37 cellular contexts compared by ENCODE assay signal in the genomic region with DNA sequence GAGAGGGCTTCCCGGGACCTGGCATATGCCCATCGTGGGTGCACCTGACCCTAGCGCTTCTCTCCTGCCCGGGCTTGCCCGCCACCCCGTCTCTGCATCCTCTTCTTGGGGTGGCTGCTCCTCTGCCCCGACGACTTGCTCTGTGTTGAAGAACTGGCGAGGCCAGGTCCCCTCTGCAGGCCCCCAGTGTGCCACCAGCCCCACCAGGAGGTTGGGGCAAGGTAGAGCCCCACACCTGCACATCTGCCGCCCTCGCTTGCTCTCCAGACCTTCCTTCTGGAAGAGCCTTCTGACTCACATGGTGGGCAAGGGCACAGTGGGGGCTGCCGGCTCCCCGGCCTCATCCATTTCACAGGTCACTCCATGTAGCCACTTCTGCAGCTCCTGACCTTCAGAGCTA.
DNase-seq lines count a peak whose midpoint lies in the region; ATAC-seq, FAIRE-seq and TF ChIP-seq lines count a peak whose summit lies in the region.
"Had no signal": no experiment of that assay in that cellular context is flagged by ENCODE, and none has a peak within 500 bp of the region (broad histone marks: within the 10 kb centered on the region; RNA-seq: fewer than 3 reads in every experiment).

No MANE protein-coding gene starts in this region.

- no peaks in the 10 kb centered on the region for H3K79me1 ChIP-seq in neuronal stem cell (ENCODE audit: low read depth, low read length)

- H3K9ac ChIP-seq in neuronal stem cell (ENCODE audit: low read depth, low read length, poor library complexity) (no peak overlapping the region), kidney (ENCODE audit: low read length in 2 of 2) (no peak overlapping the region)
- H3K9ac ChIP-seq: BLaER1; BLaER1 treated with 17β-estradiol and CSF1 and Interleukin-3, amounts not matched to agents 10 nM and 100 nM had no signal

- intact Hi-C loops in Right ventricle myocardium inferior (cut with DNase I) (no loop called here), left cardiac atrium (cut with DNase I) (no loop called here), kidney (cut with DNase I) (no loop called here), left colon (cut with DNase I, micrococcal nuclease) (no loop called here)

- ATAC-seq in Right ventricle myocardium inferior, result no peak
- ATAC-seq in left cardiac atrium, result no peak
- no peak for ATAC-seq in WTC11
- no peak for ATAC-seq in left colon
- ATAC-seq in HG02798 (IDR thresholded peaks at IDR 0.05; ENCODE audit: poor library complexity, unreplicated experiment), result no peak
- ATAC-seq: A549; CD8-positive, alpha-beta T cell had no signal

- peak overlapping the region; percentile 41 for H3K18ac ChIP-seq in neuronal stem cell (ENCODE audit: low read length)

- H2AFZ ChIP-seq in neuronal stem cell (ENCODE audit: low read length), result no peak overlapping the region

- DNase-seq in Right ventricle myocardium inferior (ENCODE audit: missing footprints) (peak; percentile 58), left cardiac atrium (no peak), RWPE1 (ENCODE audit: low spot score) (no peak), WTC11 (ENCODE audit: low spot score) (no peak), neuronal stem cell (ENCODE audit: low spot score) (no peak), kidney (no peak), left colon (no peak)
- DNase-seq: 8988T; ACHN; AML-193; BE2C; C1 segment of cervical spinal cord; Caco-2; Calu3; CD4-positive, alpha-beta memory T cell; CD4-positive, alpha-beta T cell; CD4-positive, CD25-positive, alpha-beta regulatory T cell; CD8-positive, alpha-beta memory T cell; CD8-positive, alpha-beta T cell; COR-L47; DMS 273 treated with DMSO at 0.1 percent for 48 hours; DMS153; DMS53; DMS79; DMS79 treated with DMSO at 0.1 percent for 48 hours; DND-41; EL had no signal

- no peak overlapping the region for H4K91ac ChIP-seq in neuronal stem cell (ENCODE audit: low read depth, low read length, poor library complexity)

- peak overlapping the region; percentile 51 for H2AK5ac ChIP-seq in neuronal stem cell (ENCODE audit: low read depth, low read length)

- no CpG with 5 or more reads among the region's 13 CpGs for WGBS in neuronal stem cell (ENCODE audit: extremely low coverage in 2 of 2, insufficient read length in 2 of 2, insufficient replicate concordance in 1 of 2), 2 donors

- no peak for FAIRE-seq in kidney (lab: Jason Lieb, UNC)
- FAIRE-seq: A204.1, A549, D721Med had no signal

- no peaks in the 10 kb centered on the region for H3K36me3 ChIP-seq in neuronal stem cell (replicated peaks in 1 of 2; ENCODE audit: control insufficient read depth in 2 of 2, insufficient read depth in 2 of 2, low read length in 2 of 2)
- no peaks in the 10 kb centered on the region for H3K36me3 ChIP-seq in kidney (ENCODE audit: control insufficient read depth in 1 of 2, insufficient read depth in 2 of 2, low read length in 2 of 2)
- H3K36me3 ChIP-seq: BE2C; BLaER1; BLaER1 treated with 17β-estradiol and CSF1 and Interleukin-3, amounts not matched to agents 10 nM and 100 nM had no signal

- H2BK5ac ChIP-seq in neuronal stem cell (ENCODE audit: low read length), result no peak overlapping the region

- peaks cover 0 to 3% (median 0%) of the 10 kb centered on the region in 3 experiments for H3K27me3 ChIP-seq in neuronal stem cell (ENCODE audit: control insufficient read depth in 3 of 3, insufficient read depth in 3 of 3, low read depth in 1 of 3, low read length in 3 of 3)
- H3K27me3 ChIP-seq: BE2C; BLaER1; BLaER1 treated with 17β-estradiol and CSF1 and Interleukin-3, amounts not matched to agents 10 nM and 100 nM had no signal

- H3K4ac ChIP-seq in neuronal stem cell (ENCODE audit: low read length), result no peak overlapping the region

- H3K9me3 Mint-ChIP-seq in WTC11, result no peaks in the 10 kb centered on the region
- H3K9me3 Mint-ChIP-seq: CD4-positive, alpha-beta memory T cell; CD4-positive, alpha-beta T cell; CD8-positive, alpha-beta memory T cell; CD8-positive, alpha-beta T cell had no signal

- H3K27me3 Mint-ChIP-seq in WTC11 (ENCODE audit: low read depth), result no peaks in the 10 kb centered on the region
- H3K27me3 Mint-ChIP-seq: B cell; CD4-positive, alpha-beta T cell; CD4-positive, CD25-positive, alpha-beta regulatory T cell had no signal

- no peak overlapping the region for H2BK15ac ChIP-seq in neuronal stem cell (ENCODE audit: low read length)

- peak overlapping the region; percentile 32 for H3K27ac ChIP-seq in RWPE1
- H3K27ac ChIP-seq in neuronal stem cell (replicated peaks; ENCODE audit: low read length), result no peak overlapping the region
- no peak overlapping the region for H3K27ac ChIP-seq in kidney (ENCODE audit: low read depth in 2 of 2, low read length in 2 of 2)
- H3K27ac ChIP-seq: 22Rv1; A549; BLaER1; BLaER1 treated with 17β-estradiol and CSF1 and Interleukin-3, amounts not matched to agents 10 nM and 100 nM; C4-2B had no signal

- no peak overlapping the region for H3K14ac ChIP-seq in neuronal stem cell (ENCODE audit: low read length)

- no peak overlapping the region for H3K4me2 ChIP-seq in neuronal stem cell (ENCODE audit: insufficient read depth, low read length, poor library complexity, severe bottlenecking)
- H3K4me2 ChIP-seq: A549; BLaER1; BLaER1 treated with 17β-estradiol and CSF1 and Interleukin-3, amounts not matched to agents 10 nM and 100 nM had no signal

- no peaks in the 10 kb centered on the region for H3K9me3 ChIP-seq in neuronal stem cell (replicated peaks in 1 of 2; ENCODE audit: control insufficient read depth in 2 of 2, insufficient read depth in 1 of 2, low read depth in 1 of 2, low read length in 2 of 2)
- H3K9me3 ChIP-seq in kidney (ENCODE audit: control insufficient read depth in 1 of 2, low read length in 2 of 2), result no peaks in the 10 kb centered on the region
- H3K9me3 ChIP-seq: A549; BE2C; BLaER1; BLaER1 treated with 17β-estradiol and CSF1 and Interleukin-3, amounts not matched to agents 10 nM and 100 nM; Caco-2 had no signal

- H3K4me1 Mint-ChIP-seq in WTC11, result no peaks in the 10 kb centered on the region
- H3K4me1 Mint-ChIP-seq: B cell; CD14-positive monocyte; CD4-positive, alpha-beta memory T cell; CD4-positive, CD25-positive, alpha-beta regulatory T cell; CD8-positive, alpha-beta memory T cell had no signal

- peaks cover 4 to 6% of the 10 kb centered on the region in 2 donors for H3K4me1 ChIP-seq in neuronal stem cell (ENCODE audit: control insufficient read depth in 2 of 2, insufficient read depth in 1 of 2, low read depth in 1 of 2, low read length in 2 of 2)
- no peaks in the 10 kb centered on the region for H3K4me1 ChIP-seq in kidney (ENCODE audit: control insufficient read depth in 1 of 2, insufficient read depth in 1 of 2, low read depth in 1 of 2, low read length in 2 of 2)
- H3K4me1 ChIP-seq: A549, BE2C, Caco-2 had no signal

- peak overlapping the region; percentile 36; the same call in 1 of the 2 replicates for H3K27ac Mint-ChIP-seq in WTC11
- H3K27ac Mint-ChIP-seq: B cell; CD14-positive monocyte; CD4-positive, alpha-beta memory T cell; CD4-positive, alpha-beta T cell; CD4-positive, CD25-positive, alpha-beta regulatory T cell; CD8-positive, alpha-beta T cell had no signal

- no peak overlapping the region for H2BK120ac ChIP-seq in neuronal stem cell (ENCODE audit: low read depth, low read length)

- H3K4me3 Mint-ChIP-seq in WTC11, result no peak overlapping the region
- H3K4me3 Mint-ChIP-seq: B cell; CD14-positive monocyte; CD4-positive, alpha-beta T cell; CD4-positive, CD25-positive, alpha-beta regulatory T cell; CD8-positive, alpha-beta memory T cell; CD8-positive, alpha-beta T cell had no signal

- H3K4me3 ChIP-seq in neuronal stem cell (ENCODE audit: low read length in 2 of 2), result no peak overlapping the region
- no peak overlapping the region for H3K4me3 ChIP-seq in kidney (ENCODE audit: low read length in 2 of 2)
- H3K4me3 ChIP-seq: A549; BLaER1; BLaER1 treated with 17β-estradiol and CSF1 and Interleukin-3, amounts not matched to agents 10 nM and 100 nM had no signal

- H2BK12ac ChIP-seq in neuronal stem cell (ENCODE audit: low read length), result no peak overlapping the region

- TF ChIP-seq CTCF in RWPE1 (conservative IDR thresholded peaks at IDR 0.05; ENCODE audit: low read depth) (no peak), WTC11 (IDR thresholded peaks at IDR 0.05) (no peak), kidney (IDR thresholded peaks at IDR 0.05; ENCODE audit: borderline replicate concordance, extremely low read depth, insufficient read depth) (no peak)

- H4K8ac ChIP-seq in neuronal stem cell (ENCODE audit: low read depth, low read length), result no peak overlapping the region

- H3K23ac ChIP-seq in neuronal stem cell (ENCODE audit: low read depth, low read length, poor library complexity), result no peak overlapping the region

- H3K36me3 Mint-ChIP-seq in WTC11, result no peaks in the 10 kb centered on the region
- H3K36me3 Mint-ChIP-seq: CD14-positive monocyte; CD4-positive, alpha-beta memory T cell; CD4-positive, CD25-positive, alpha-beta regulatory T cell; CD8-positive, alpha-beta memory T cell had no signal

- POLR2A ChIA-PET in RWPE1 (lab: Yijun Ruan, JAX; ENCODE audit: low non-redundant PET) (no interaction called here), WTC11 (lab: Charles Lee) (no interaction called here)

- CTCF ChIA-PET in RWPE1 (lab: Yijun Ruan, JAX), result interaction anchor here (0.7 to 1.2 kb wide), 2 partner anchors 15 to 137 kb away, joined by 3 to 5 read pairs; no protein-coding TSS in a partner anchor
- CTCF ChIA-PET in WTC11 (lab: Charles Lee), result interaction anchor here (1.1 to 3.1 kb wide), 3 partner anchors 15 to 137 kb away, joined by 4 to 11 read pairs (median 9); no protein-coding TSS in a partner anchor

TF ChIP-seq in WTC11, 78 proteins besides CTCF, POLR2A, EP300 and RAD21:
- TF ChIP-seq IRF1 (CRISPR knock-in tag; IDR thresholded peaks at IDR 0.05) (no peak), CBFB (CRISPR knock-in tag; IDR thresholded peaks at IDR 0.05; ENCODE audit: low read depth) (no peak), ZNF138 (CRISPR knock-in tag; conservative IDR thresholded peaks at IDR 0.05) (no peak)
- TF ChIP-seq, protein P1, sequence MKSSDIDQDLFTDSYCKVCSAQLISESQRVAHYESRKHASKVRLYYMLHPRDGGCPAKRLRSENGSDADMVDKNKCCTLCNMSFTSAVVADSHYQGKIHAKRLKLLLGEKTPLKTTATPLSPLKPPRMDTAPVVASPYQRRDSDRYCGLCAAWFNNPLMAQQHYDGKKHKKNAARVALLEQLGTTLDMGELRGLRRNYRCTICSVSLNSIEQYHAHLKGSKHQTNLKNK (CRISPR knock-in tag; IDR thresholded peaks at IDR 0.05), result no peak
TF ChIP-seq in WTC11: peak in this region for 0.
